Comparison of ENCODE assay signal across 8 cellular contexts in the genomic region with DNA sequence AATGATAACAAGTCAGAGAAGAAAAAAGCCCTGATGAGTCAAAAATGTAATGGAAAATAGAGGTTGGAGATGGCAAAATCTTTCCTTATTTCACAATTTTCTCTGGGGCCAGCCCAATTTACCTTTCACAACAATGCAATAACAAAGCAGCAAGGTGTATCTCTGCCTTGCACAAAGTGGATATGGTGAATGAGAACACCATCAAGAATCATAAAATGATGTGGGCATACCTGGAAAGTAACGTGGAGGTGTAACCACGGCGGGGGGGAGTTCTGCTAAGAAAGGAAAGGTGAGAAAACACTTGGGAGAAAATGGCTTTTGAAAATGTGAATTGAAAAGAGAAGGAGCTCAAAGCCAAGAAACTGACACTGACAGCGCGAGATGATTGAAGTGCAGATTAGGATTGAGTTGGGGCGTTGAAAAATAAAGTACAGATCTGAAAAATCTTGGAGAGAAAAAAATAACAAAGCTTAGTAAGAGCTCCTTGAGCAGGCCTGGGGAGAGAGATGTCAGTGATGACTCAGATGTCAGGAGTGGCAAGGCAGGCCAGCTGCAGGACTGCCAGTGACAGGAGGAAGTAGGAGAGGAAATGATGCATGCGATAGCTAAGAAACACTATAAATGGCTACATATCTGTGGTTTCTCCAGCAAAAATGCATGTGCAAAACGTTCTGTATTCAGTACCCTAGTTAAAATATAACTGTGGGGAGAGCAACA. TPM values are rescaled to one million over a fixed set of nuclear protein-coding genes. Genes with fewer than 3 reads are reported as not detected.
A peak's percentile ranks its signal among the peaks of the same experiment; 100 is the strongest.
DNase-seq lines count a peak whose midpoint lies in the region; ATAC-seq and TF ChIP-seq lines count a peak whose summit lies in the region.

No MANE protein-coding gene starts in this region.

- POLR2A ChIA-PET in naive thymus-derived CD8-positive, alpha-beta T cell (lab: Charles Lee), result interaction anchor here (1.1 kb wide), 1 partner anchor 8 kb away, joined by 5 read pairs; no protein-coding TSS in a partner anchor

- ATAC-seq in GM18505 (IDR thresholded peaks at IDR 0.05; ENCODE audit: unreplicated experiment) (peak; percentile 91), HG02763 (IDR thresholded peaks at IDR 0.05; ENCODE audit: unreplicated experiment) (peak; percentile 96)
- ATAC-seq in naive thymus-derived CD8-positive, alpha-beta T cell, result peak; percentile 84 to 95

- H3K4me1 Mint-ChIP-seq in naive thymus-derived CD8-positive, alpha-beta T cell, result peaks cover 29 to 53% (median 42%) of the 10 kb centered on the region in 4 donors

- H3K9me3 Mint-ChIP-seq in naive thymus-derived CD8-positive, alpha-beta T cell, result no peaks in the 10 kb centered on the region

- H3K4me3 ChIP-seq in epithelial cell of proximal tubule (ENCODE audit: low read depth, low read length), result no peak overlapping the region

- H3K27ac Mint-ChIP-seq in naive thymus-derived CD8-positive, alpha-beta T cell, result peak overlapping the region in 7 of 10 donors; percentile 9 to 79 (median 65)

- DNase-seq in NCI-H226 (peak; percentile 97), epithelial cell of proximal tubule (ENCODE audit: low read depth) (peak; percentile 99), substantia nigra (lab: John Stamatoyannopoulos, UW) (peak in 26 of 49 donors; percentile 3 to 62 (median 22)), middle frontal gyrus (ENCODE audit: extremely low spot score, low spot score) (no peak)
- DNase-seq in activated CD8-positive, alpha-beta memory T cell treated with anti-CD3 and anti-CD28 coated beads for 1 hour (ENCODE audit: extremely low read depth in 1 of 2, low read depth in 1 of 2), result peak; percentile 30 to 40
- peak in 8 of 10 donors; percentile 12 to 66 (median 24) for DNase-seq in naive thymus-derived CD8-positive, alpha-beta T cell

- H3K36me3 Mint-ChIP-seq in naive thymus-derived CD8-positive, alpha-beta T cell, result no peaks in the 10 kb centered on the region

- no peak for TF ChIP-seq POLR2A in GM18505 (IDR thresholded peaks at IDR 0.05; ENCODE audit: borderline replicate concordance, extremely low read depth, insufficient read depth, insufficient read length)

- H3K27ac ChIP-seq in substantia nigra (ENCODE audit: low read depth, low read length, poor library complexity, severe bottlenecking), result peak overlapping the region; percentile 37

- H3K4me3 Mint-ChIP-seq in naive thymus-derived CD8-positive, alpha-beta T cell, result peak overlapping the region in 8 of 10 donors; percentile 25 to 60 (median 33)

- no peak for TF ChIP-seq CTCF in epithelial cell of proximal tubule (conservative IDR thresholded peaks at IDR 0.05; ENCODE audit: low read depth, low read length)

- no peaks in the 10 kb centered on the region for H3K27me3 Mint-ChIP-seq in naive thymus-derived CD8-positive, alpha-beta T cell

RNA-seq across cellular contexts. Expression of a gene that starts 26.2 kb away (rescaled TPM):
- total RNA-seq in epithelial cell of proximal tubule, result 24.5 and 26.9 TPM in 2 replicates
- 1 to 10 TPM; 1.4 to 2.3 TPM for total RNA-seq in naive thymus-derived CD8-positive, alpha-beta T cell
- polyA plus RNA-seq in naive thymus-derived CD8-positive, alpha-beta T cell, result 1 to 10 TPM in 1 of 3 donors, under 1 TPM in 2; 0.64 to 2.4 (median 0.73) TPM
